Comparison of ENCODE assay signal across 8 cellular contexts in the genomic region with DNA sequence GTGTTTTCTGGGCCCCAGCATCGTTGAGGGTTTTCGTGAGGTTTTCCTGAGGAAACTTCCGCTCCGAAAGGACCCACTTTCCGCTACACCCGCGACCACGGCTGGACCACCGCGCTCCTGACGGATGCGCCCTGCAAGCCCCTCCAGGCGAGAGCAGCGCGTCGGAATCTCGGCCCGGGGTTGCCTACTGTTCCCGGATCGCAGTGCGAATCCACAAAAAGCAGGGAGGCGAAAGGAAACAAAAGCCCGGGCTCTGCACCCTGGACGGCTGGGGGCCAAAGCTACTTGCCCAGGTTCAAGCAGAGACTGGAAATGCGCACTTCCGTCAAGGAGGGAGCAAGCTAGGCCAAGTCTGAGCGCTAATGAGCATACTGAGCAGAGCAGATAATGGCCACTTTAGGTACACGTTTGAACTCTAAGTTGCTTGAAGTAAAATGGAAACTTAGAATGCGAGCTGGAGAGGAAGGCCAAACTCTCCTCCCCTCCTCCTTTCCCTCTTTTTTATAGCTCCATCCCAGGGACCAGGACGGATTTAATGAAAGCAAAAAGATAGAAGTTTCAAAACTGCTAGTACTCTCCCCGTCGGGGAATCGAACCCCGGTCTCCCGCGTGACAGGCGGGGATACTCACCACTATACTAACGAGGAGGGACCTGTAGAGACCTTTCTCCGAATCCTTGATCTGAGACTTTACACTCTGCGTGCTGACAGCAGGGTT. TPM values are rescaled to one million over a fixed set of nuclear protein-coding genes. Genes with fewer than 3 reads are reported as not detected.
DNase-seq lines count a peak whose midpoint lies in the region; ATAC-seq and TF ChIP-seq lines count a peak whose summit lies in the region.

No MANE protein-coding gene starts in this region.

- H3K4me1 Mint-ChIP-seq in CD14-positive monocyte: peaks cover 41% of the 10 kb centered on the region

- peaks cover 4% of the 10 kb centered on the region for H3K36me3 ChIP-seq in NT2/D1 (ENCODE audit: insufficient read depth, insufficient read length, low read length)
- H3K36me3 ChIP-seq in endocrine pancreas (ENCODE audit: control insufficient read depth, insufficient read depth, low read length): no peaks in the 10 kb centered on the region

- DNase-seq in CD14-positive monocyte (ENCODE audit: low spot score) (peak; percentile 79), NT2/D1 (ENCODE audit: low read depth, low spot score) (no peak), midbrain (lab: John Stamatoyannopoulos, UW) (peak; percentile 92)
- DNase-seq in activated CD8-positive, alpha-beta memory T cell treated with anti-CD3 and anti-CD28 coated beads, Interleukin-2, amount 50 U/mL, for 1 hour (ENCODE audit: extremely low read depth): peak; percentile 60
- DNase-seq in stimulated activated CD8-positive, alpha-beta memory T cell treated with anti-CD3 and anti-CD28 coated beads, Interleukin-15, amount 100 ng/mL, for 4 hours (ENCODE audit: low read depth in 2 of 2): peak; percentile 63 to 78

- H3K4me1 ChIP-seq in NT2/D1 (ENCODE audit: insufficient read depth, insufficient read length) (peaks cover 3% of the 10 kb centered on the region), endocrine pancreas (ENCODE audit: control insufficient read depth, insufficient read depth, low read length) (no peaks in the 10 kb centered on the region)

- H3K9ac ChIP-seq in NT2/D1 (ENCODE audit: insufficient read length, low read depth) (peak overlapping the region; percentile 82), endocrine pancreas (ENCODE audit: control insufficient read depth, insufficient read depth, low read length) (peak overlapping the region; percentile 71)

- H3K4me3 Mint-ChIP-seq in CD14-positive monocyte: peak overlapping the region; percentile 96 to 98

- H3K27me3 ChIP-seq in NT2/D1 (ENCODE audit: insufficient read depth, insufficient read length) (no peaks in the 10 kb centered on the region), endocrine pancreas (ENCODE audit: control insufficient read depth, insufficient read depth, low read length) (no peaks in the 10 kb centered on the region)

- peaks cover 22 to 27% of the 10 kb centered on the region in 2 donors for H3K36me3 Mint-ChIP-seq in CD14-positive monocyte

- peaks cover 0 to 3% (median 0%) of the 10 kb centered on the region in 7 donors for H3K9me3 Mint-ChIP-seq in CD14-positive monocyte

- H3K4me3 ChIP-seq in NT2/D1 (ENCODE audit: insufficient read length, low read depth): peak overlapping the region; percentile 62
- peak overlapping the region; percentile 73 for H3K4me3 ChIP-seq in endocrine pancreas (ENCODE audit: control insufficient read depth, insufficient read depth, low read length)

- no peaks in the 10 kb centered on the region for H3K9me3 ChIP-seq in NT2/D1 (ENCODE audit: insufficient read depth, low read length)
- H3K9me3 ChIP-seq in endocrine pancreas (ENCODE audit: control insufficient read depth, low read length): no peaks in the 10 kb centered on the region

- intact Hi-C loops in CD14-positive monocyte (cut with micrococcal nuclease): loop anchor here (2.0 to 5.0 kb wide), 7 partner anchors 25 to 105 kb away; a partner anchor contains a TSS

- ATAC-seq in GM19395 (IDR thresholded peaks at IDR 0.05; ENCODE audit: unreplicated experiment): peak; percentile 50
- ATAC-seq in HG03558 (IDR thresholded peaks at IDR 0.05; ENCODE audit: extremely low read depth, unreplicated experiment): peak; percentile 24

- peak overlapping the region; percentile 98 to 99 (median 98) for H3K27ac Mint-ChIP-seq in CD14-positive monocyte

- peaks cover 0 to 7% (median 0%) of the 10 kb centered on the region in 3 donors for H3K27me3 Mint-ChIP-seq in CD14-positive monocyte (ENCODE audit: low read depth in 3 of 3)

- TF ChIP-seq CTCF in CD14-positive monocyte (IDR thresholded peaks at IDR 0.05): no peak

RNA-seq across cellular contexts. Expression of a gene that starts 11.4 kb away (rescaled TPM):
- under 1 TPM; 0.38 to 0.79 TPM for polyA plus RNA-seq in CD14-positive monocyte

RNA-seq across cellular contexts. Expression of a gene that starts 26.0 kb away (rescaled TPM):
- 1 to 10 TPM; 2.2 to 4.1 TPM for polyA plus RNA-seq in CD14-positive monocyte

RNA-seq across cellular contexts. Expression of a gene that starts 27.3 kb away (rescaled TPM):
- polyA plus RNA-seq in CD14-positive monocyte: 1 to 10 TPM; 4.1 to 4.4 TPM

RNA-seq across cellular contexts. Expression of a gene that starts 31.8 kb away (rescaled TPM):
- polyA plus RNA-seq in CD14-positive monocyte: 10 to 100 TPM; 13.9 to 14.1 TPM

RNA-seq across cellular contexts. Expression of a gene that starts 45.6 kb away (rescaled TPM):
- 10 to 100 TPM; 31.4 to 37.4 TPM for polyA plus RNA-seq in CD14-positive monocyte
